16 cellular contexts compared by ENCODE assay signal in the genomic region with DNA sequence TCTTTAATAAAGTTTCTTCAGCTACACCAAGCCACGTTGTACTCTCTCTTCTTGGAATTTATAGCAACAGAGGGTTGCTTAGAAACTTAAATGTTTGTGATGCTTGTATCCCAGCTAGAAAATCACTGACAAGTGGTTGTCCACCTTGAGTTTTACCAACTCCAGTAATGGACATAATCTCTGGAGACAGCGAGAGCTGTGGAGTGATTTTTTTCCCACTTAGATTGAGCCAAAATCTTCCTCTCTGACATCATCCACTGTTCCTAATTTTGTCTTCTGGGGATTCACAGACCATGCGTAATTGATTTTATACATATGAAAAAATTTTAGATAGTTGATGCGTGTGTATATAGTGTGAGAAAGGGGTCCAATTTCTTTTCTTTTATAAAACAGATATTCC. TPM values are rescaled to one million over a fixed set of nuclear protein-coding genes. Genes with fewer than 3 reads are reported as not detected.
"Had no signal": no experiment of that assay in that cellular context is flagged by ENCODE, and none has a peak within 500 bp of the region (broad histone marks: within the 10 kb centered on the region; RNA-seq: fewer than 3 reads in every experiment).

No MANE protein-coding gene starts in this region.

- DNase-seq: activated B cell treated with CpG ODN at 0.5 μM for 24 hours; activated CD4-positive, alpha-beta T cell treated with anti-CD3 and anti-CD28 coated beads, Interleukin-2, amount 10 ng/mL, durations not matched to agents 24 days and 14 days; activated naive CD4-positive, alpha-beta T cell treated with anti-CD3 and anti-CD28 coated beads, Interleukin-2, amount 10 ng/mL, durations not matched to agents 7 days and 5 days; activated T-cell treated with anti-CD3 and anti-CD28 coated beads for 4 hours; adrenal gland; cortex of kidney; effector CD8-positive, alpha-beta T cell; glutamatergic neuron; pancreas; stimulated activated CD4-positive, alpha-beta T cell treated with anti-CD3 and anti-CD28 coated beads, Interleukin-2, amount 100 ng/mL, for 24 hours; stimulated activated naive B cell treated with anti-CD40 and anti-IgM and Interleukin-4, amounts not matched to agents 10 μg/mL and 1 μg/mL and 100 μg/mL, for 72 hours; T-helper 17 cell had no signal

- H3K4me3 ChIP-seq: adrenal gland, pancreas, tibial nerve had no signal

- H3K36me3 Mint-ChIP-seq: activated naive CD4-positive, alpha-beta T cell treated with anti-CD3 and anti-CD28 coated beads, Interleukin-2, amount 10 ng/mL, durations not matched to agents 7 days and 5 days had no signal

- H3K27me3 Mint-ChIP-seq: activated B cell treated with CpG ODN at 0.5 μM for 24 hours had no signal

- ATAC-seq: activated T-helper 17 cell treated with anti-CD3 and anti-CD28 coated beads, Interleukin-2, amount 50 U/mL, for 72 hours; pancreas; stimulated activated naive B cell treated with anti-CD40 and anti-IgM and Interleukin-4, amounts not matched to agents 10 μg/mL and 1 μg/mL and 100 μg/mL, for 72 hours; T-helper 17 cell had no signal

- H3K36me3 ChIP-seq: adrenal gland, pancreas, tibial nerve had no signal

- H3K9me3 ChIP-seq: adrenal gland, pancreas, tibial nerve had no signal

- H3K9me3 Mint-ChIP-seq: activated B cell treated with CpG ODN at 0.5 μM for 24 hours; activated CD4-positive, alpha-beta T cell treated with anti-CD3 and anti-CD28 coated beads, Interleukin-2, amount 10 ng/mL, durations not matched to agents 24 days and 14 days; activated naive CD4-positive, alpha-beta T cell treated with anti-CD3 and anti-CD28 coated beads, Interleukin-2, amount 10 ng/mL, durations not matched to agents 7 days and 5 days; activated T-helper 17 cell treated with anti-CD3 and anti-CD28 coated beads, Interleukin-2, amount 50 U/mL, for 72 hours; central memory CD8-positive, alpha-beta T cell had no signal

- H3K27ac Mint-ChIP-seq: activated B cell treated with CpG ODN at 0.5 μM for 24 hours; activated CD4-positive, alpha-beta T cell treated with anti-CD3 and anti-CD28 coated beads, Interleukin-2, amount 10 ng/mL, durations not matched to agents 24 days and 14 days; activated naive CD4-positive, alpha-beta T cell treated with anti-CD3 and anti-CD28 coated beads, Interleukin-2, amount 10 ng/mL, durations not matched to agents 7 days and 5 days; activated T-helper 17 cell treated with anti-CD3 and anti-CD28 coated beads, Interleukin-2, amount 50 U/mL, for 72 hours; stimulated activated naive B cell treated with anti-CD40 and anti-IgM and Interleukin-4, amounts not matched to agents 10 μg/mL and 1 μg/mL and 100 μg/mL, for 72 hours; T-helper 17 cell had no signal

- H3K4me1 ChIP-seq: adrenal gland, pancreas, tibial nerve had no signal

- H3K4me1 Mint-ChIP-seq: activated CD4-positive, alpha-beta T cell treated with anti-CD3 and anti-CD28 coated beads, Interleukin-2, amount 10 ng/mL, durations not matched to agents 24 days and 14 days; activated naive CD4-positive, alpha-beta T cell treated with anti-CD3 and anti-CD28 coated beads, Interleukin-2, amount 10 ng/mL, durations not matched to agents 7 days and 5 days; activated T-helper 17 cell treated with anti-CD3 and anti-CD28 coated beads, Interleukin-2, amount 50 U/mL, for 72 hours; central memory CD8-positive, alpha-beta T cell; T-helper 17 cell had no signal

- H3K27ac ChIP-seq: adrenal gland, pancreas, tibial nerve had no signal

- H3K4me3 Mint-ChIP-seq: activated B cell treated with CpG ODN at 0.5 μM for 24 hours; activated CD4-positive, alpha-beta T cell treated with anti-CD3 and anti-CD28 coated beads, Interleukin-2, amount 10 ng/mL, durations not matched to agents 24 days and 14 days; activated naive CD4-positive, alpha-beta T cell treated with anti-CD3 and anti-CD28 coated beads, Interleukin-2, amount 10 ng/mL, durations not matched to agents 7 days and 5 days; activated T-helper 17 cell treated with anti-CD3 and anti-CD28 coated beads, Interleukin-2, amount 50 U/mL, for 72 hours; central memory CD8-positive, alpha-beta T cell; stimulated activated naive B cell treated with anti-CD40 and anti-IgM and Interleukin-4, amounts not matched to agents 10 μg/mL and 1 μg/mL and 100 μg/mL, for 72 hours; T-helper 17 cell had no signal

- H3K27me3 ChIP-seq: adrenal gland, pancreas, tibial nerve had no signal

RNA-seq across cellular contexts. Expression of gene ECT2L, which starts 8.0 kb away (rescaled TPM):
- total RNA-seq: activated B cell treated with CpG ODN at 0.5 μM for 24 hours; activated CD4-positive, alpha-beta T cell treated with anti-CD3 and anti-CD28 coated beads, Interleukin-2, amount 10 ng/mL, durations not matched to agents 24 days and 14 days; activated CD8-positive, alpha-beta memory T cell treated with anti-CD3 and anti-CD28 coated beads for 36 hours; T-helper 17 cell had no signal
